In the genomic region with DNA sequence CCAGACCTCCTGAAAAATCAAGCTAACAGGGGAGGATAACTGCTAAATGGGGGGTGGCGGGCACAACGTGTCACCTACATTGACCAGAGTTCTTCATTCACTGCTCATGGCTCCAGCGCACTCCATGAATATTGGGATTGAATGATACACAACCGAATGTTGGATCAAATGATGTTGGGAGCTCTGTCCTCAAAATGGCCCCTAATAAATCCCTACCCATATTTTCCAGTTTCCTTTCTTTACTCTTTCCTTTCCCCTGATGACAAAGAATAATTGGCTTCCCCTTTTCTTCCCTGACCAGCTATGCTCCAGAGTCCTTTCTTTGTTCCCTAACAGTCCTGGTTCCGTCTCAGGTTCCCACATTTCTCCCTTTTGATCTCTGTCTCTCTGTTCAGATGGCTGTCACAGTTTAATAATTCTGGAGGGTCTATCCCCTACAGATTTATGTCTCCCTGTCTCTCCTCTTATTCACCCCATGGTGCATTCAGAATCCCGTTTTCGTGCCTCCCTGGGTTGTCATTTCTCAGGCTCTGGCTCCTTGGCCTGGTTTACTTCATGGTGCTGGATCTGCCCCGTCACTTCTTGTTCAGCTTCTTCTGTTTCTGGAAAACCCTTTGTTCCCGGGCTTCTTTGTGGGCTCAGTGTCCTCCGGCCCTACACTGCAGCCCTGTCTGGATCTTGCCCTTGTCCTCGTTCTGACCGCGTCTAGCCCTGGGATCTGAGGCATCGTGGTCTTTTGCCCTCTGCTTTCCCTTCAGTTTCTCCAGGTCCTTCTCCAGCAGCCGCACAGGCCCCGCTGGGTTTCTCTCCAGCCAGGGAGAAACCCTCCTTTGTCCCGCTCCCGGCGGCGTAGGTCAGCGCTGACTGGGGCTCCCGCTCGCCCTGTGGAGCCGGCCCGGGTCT, we compare ENCODE assay signal across 8 cellular contexts.
A peak's percentile ranks its signal among the peaks of the same experiment; 100 is the strongest.
DNase-seq lines count a peak whose midpoint lies in the region; ATAC-seq and TF ChIP-seq lines count a peak whose summit lies in the region.

No MANE protein-coding gene starts in this region.

- peak overlapping the region; percentile 45 for H3K4ac ChIP-seq in neuronal stem cell (ENCODE audit: low read length)

- peak overlapping the region; percentile 99 for H2BK5ac ChIP-seq in neuronal stem cell (ENCODE audit: low read length)

- H4K91ac ChIP-seq in neuronal stem cell (ENCODE audit: low read depth, low read length, poor library complexity), result peak overlapping the region; percentile 34

- H4K8ac ChIP-seq in neuronal stem cell (ENCODE audit: low read depth, low read length), result no peak overlapping the region

- peak overlapping the region; percentile 96 for H3K9ac ChIP-seq in neuronal stem cell (ENCODE audit: low read depth, low read length, poor library complexity)

- H3K4me1 ChIP-seq in foreskin keratinocyte (peaks cover 29% of the 10 kb centered on the region), neuronal stem cell (ENCODE audit: control insufficient read depth in 2 of 2, insufficient read depth in 1 of 2, low read depth in 1 of 2, low read length in 2 of 2) (peaks cover 15 to 31% of the 10 kb centered on the region in 2 donors)

- no peak overlapping the region for H2BK12ac ChIP-seq in neuronal stem cell (ENCODE audit: low read length)

- peak overlapping the region; percentile 66 for H3K4me2 ChIP-seq in neuronal stem cell (ENCODE audit: insufficient read depth, low read length, poor library complexity, severe bottlenecking)

- no peak overlapping the region for H3K23ac ChIP-seq in neuronal stem cell (ENCODE audit: low read depth, low read length, poor library complexity)

- H3K4me1 Mint-ChIP-seq in T-helper 1 cell treated with Interleukin-12 subunit alpha and Interleukin-12 subunit beta and Interleukin-4 antibody, amounts not matched to agents 30 μg/mL and 1 μg/mL, for 36 hours (ENCODE audit: low read depth), result peaks cover 26% of the 10 kb centered on the region
- H3K4me1 Mint-ChIP-seq in T-cell, result peaks cover 25 to 36% (median 33%) of the 10 kb centered on the region in 3 donors

- no peak overlapping the region for H3K14ac ChIP-seq in neuronal stem cell (ENCODE audit: low read length)

- peak overlapping the region; percentile 86 for H2AFZ ChIP-seq in neuronal stem cell (ENCODE audit: low read length)

- H3K27me3 Mint-ChIP-seq in T-helper 1 cell treated with Interleukin-12 subunit alpha and Interleukin-12 subunit beta and Interleukin-4 antibody, amounts not matched to agents 30 μg/mL and 1 μg/mL, for 36 hours (ENCODE audit: low read depth), result peaks cover 17% of the 10 kb centered on the region
- no peaks in the 10 kb centered on the region for H3K27me3 Mint-ChIP-seq in T-cell

- H3K4me3 ChIP-seq in neuronal stem cell (ENCODE audit: low read length in 2 of 2), result peak overlapping the region; percentile 64 to 94

- peaks cover 3% of the 10 kb centered on the region for H3K36me3 Mint-ChIP-seq in T-helper 1 cell treated with Interleukin-12 subunit alpha and Interleukin-12 subunit beta and Interleukin-4 antibody, amounts not matched to agents 30 μg/mL and 1 μg/mL, for 36 hours (ENCODE audit: low read depth)
- H3K36me3 Mint-ChIP-seq in T-cell, result no peaks in the 10 kb centered on the region

- H3K4me3 Mint-ChIP-seq in T-helper 1 cell treated with Interleukin-12 subunit alpha and Interleukin-12 subunit beta and Interleukin-4 antibody, amounts not matched to agents 30 μg/mL and 1 μg/mL, for 36 hours, result peak overlapping the region; percentile 43
- peak overlapping the region; percentile 48 to 78 (median 65) for H3K4me3 Mint-ChIP-seq in T-cell

- no CpG with 5 or more reads among the region's 25 CpGs for WGBS in neuronal stem cell (ENCODE audit: extremely low coverage in 2 of 2, insufficient read length in 2 of 2, insufficient replicate concordance in 1 of 2), 2 donors

- no peaks in the 10 kb centered on the region for H3K9me3 ChIP-seq in neuronal stem cell (replicated peaks in 1 of 2; ENCODE audit: control insufficient read depth in 2 of 2, insufficient read depth in 1 of 2, low read depth in 1 of 2, low read length in 2 of 2)

- in situ Hi-C loops in GM13976 (cut with MboI; ENCODE audit: low sequenced_read_pairs, unreplicated experiment), result loop anchor here (25.0 kb wide), 1 partner anchor 608 kb away; no protein-coding TSS in a partner anchor

- H2BK120ac ChIP-seq in neuronal stem cell (ENCODE audit: low read depth, low read length), result peak overlapping the region; percentile 84

- H3K27ac ChIP-seq in foreskin keratinocyte, result peak overlapping the region; percentile 99
- H3K27ac ChIP-seq in neuronal stem cell (replicated peaks; ENCODE audit: low read length), result peak overlapping the region; percentile 91

- CTCF ChIA-PET in T-cell (lab: Charles Lee), result interaction anchor here in 1 of 2 donors (0.6 kb wide), 1 partner anchor 353 kb away, joined by 3 read pairs; no protein-coding TSS in a partner anchor

- peak overlapping the region; percentile 99 for H3K18ac ChIP-seq in neuronal stem cell (ENCODE audit: low read length)

- DNase-seq in T-helper 1 cell, result no peak
- DNase-seq in T-cell, result no peak
- DNase-seq in foreskin keratinocyte, result peak in 1 of 2 donors; percentile 57
- no peak for DNase-seq in neuronal stem cell (ENCODE audit: low spot score)
- no peak for DNase-seq in epidermal melanocyte (ENCODE audit: insufficient read length, low spot score)
- DNase-seq in GM13976 (ENCODE audit: low spot score), result no peak

- H3K9me3 Mint-ChIP-seq in T-helper 1 cell treated with Interleukin-12 subunit alpha and Interleukin-12 subunit beta and Interleukin-4 antibody, amounts not matched to agents 30 μg/mL and 1 μg/mL, for 36 hours, result no peaks in the 10 kb centered on the region
- H3K9me3 Mint-ChIP-seq in T-cell, result no peaks in the 10 kb centered on the region

- POLR2A ChIA-PET in T-cell (lab: Charles Lee), result no interaction called here

- TF ChIP-seq CTCF in foreskin keratinocyte (conservative IDR thresholded peaks at IDR 0.05) (no peak), GM13976 (IDR thresholded peaks at IDR 0.05; ENCODE audit: borderline replicate concordance, control extremely low read depth, extremely low read depth, insufficient read depth, missing control alignments) (no peak)

- H2AK5ac ChIP-seq in neuronal stem cell (ENCODE audit: low read depth, low read length), result peak overlapping the region; percentile 95

- no peaks in the 10 kb centered on the region for H3K79me1 ChIP-seq in neuronal stem cell (ENCODE audit: low read depth, low read length)

- peak overlapping the region; percentile 92 for H2BK15ac ChIP-seq in neuronal stem cell (ENCODE audit: low read length)

- ATAC-seq in T-cell (replicated peaks in 1 of 4), result no peak
- ATAC-seq in foreskin keratinocyte, result peak; percentile 3
- no peak for ATAC-seq in GM18907 (IDR thresholded peaks at IDR 0.05; ENCODE audit: unreplicated experiment)

- H3K36me3 ChIP-seq in neuronal stem cell (replicated peaks in 1 of 2; ENCODE audit: control insufficient read depth in 2 of 2, insufficient read depth in 2 of 2, low read length in 2 of 2), result no peaks in the 10 kb centered on the region

- H3K27me3 ChIP-seq in foreskin keratinocyte, result no peaks in the 10 kb centered on the region
- H3K27me3 ChIP-seq in neuronal stem cell (ENCODE audit: control insufficient read depth in 3 of 3, insufficient read depth in 3 of 3, low read depth in 1 of 3, low read length in 3 of 3), result no peaks in the 10 kb centered on the region

- no peak overlapping the region for H3K27ac Mint-ChIP-seq in T-helper 1 cell treated with Interleukin-12 subunit alpha and Interleukin-12 subunit beta and Interleukin-4 antibody, amounts not matched to agents 30 μg/mL and 1 μg/mL, for 36 hours
- H3K27ac Mint-ChIP-seq in T-cell, result peak overlapping the region in 1 of 2 donors; percentile 70
